In the genomic region with DNA sequence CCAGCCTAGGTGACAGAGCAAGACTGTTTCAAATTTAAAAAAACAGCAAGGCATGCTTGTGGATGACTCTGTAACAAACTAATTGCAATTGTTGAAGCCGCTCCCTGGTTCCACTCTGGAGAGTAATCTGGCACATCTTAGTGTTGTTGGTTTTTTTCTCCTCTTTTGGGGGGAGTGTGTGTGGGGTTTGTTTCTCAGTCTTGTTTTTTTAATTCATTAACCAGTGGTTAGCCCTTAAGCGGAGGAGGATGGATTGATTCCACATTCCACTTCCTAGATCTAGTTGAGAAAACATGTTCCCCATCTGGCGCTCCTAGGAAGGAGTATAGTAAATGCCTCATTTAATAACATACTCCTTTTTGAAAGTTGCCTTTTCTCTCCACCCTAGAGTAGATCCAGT, we compare ENCODE assay signal across 26 cellular contexts. TPM values are rescaled to one million over a fixed set of nuclear protein-coding genes. Genes with fewer than 3 reads are reported as not detected.
"Had no signal": no experiment of that assay in that cellular context is flagged by ENCODE, and none has a peak within 500 bp of the region (broad histone marks: within the 10 kb centered on the region; RNA-seq: fewer than 3 reads in every experiment).

No MANE protein-coding gene starts in this region.

- DNase-seq: cortex of kidney; effector memory CD4-positive, alpha-beta T cell; foreskin keratinocyte; immature natural killer cell; left colon; mesendoderm; naive B cell; small intestine; stimulated activated CD4-positive, alpha-beta T cell treated with anti-CD3 and anti-CD28 coated beads, Interleukin-12 subunit alpha, Interleukin-12 subunit beta, amount 100 ng/mL, for 4 hours; stimulated activated naive CD4-positive, alpha-beta T cell; stomach; substantia nigra; transverse colon had no signal

- H3K9me3 ChIP-seq: esophagus muscularis mucosa, neutrophil, stomach, thoracic aorta, transverse colon had no signal

- H3K36me3 ChIP-seq: esophagus muscularis mucosa, neutrophil, right atrium auricular region, stomach, thoracic aorta, transverse colon had no signal

- FAIRE-seq: keratinocyte, small intestine had no signal

- H3K27me3 ChIP-seq: esophagus muscularis mucosa, foreskin keratinocyte, right atrium auricular region, stomach, transverse colon had no signal

- H3K4me3 ChIP-seq: esophagus muscularis mucosa, right atrium auricular region, stomach, thoracic aorta, transverse colon had no signal

- H3K4me1 ChIP-seq: esophagus muscularis mucosa, foreskin keratinocyte, right atrium auricular region, stomach, transverse colon had no signal

- H3K27ac ChIP-seq: epithelial cell of prostate, esophagus muscularis mucosa, foreskin keratinocyte, neutrophil, right atrium auricular region, stomach, thoracic aorta, transverse colon had no signal

RNA-seq across cellular contexts. Expression of gene SEPTIN14, which starts 16.1 kb away (rescaled TPM):
- total RNA-seq: chondrocyte, esophagus muscularis mucosa, foreskin keratinocyte, left colon, liver, lung microvascular endothelial cell, osteoblast, pulmonary artery endothelial cell, right atrium auricular region, stomach, thoracic aorta, transverse colon, ureter had no signal
- polyA plus RNA-seq: foreskin keratinocyte, immature natural killer cell, keratinocyte, liver, neural cell, small intestine, stomach had no signal
